Comparison of ENCODE assay signal across 10 cellular contexts in genomic region chr1:184242507-184242943, GRCh38.
DNase-seq lines count a peak whose midpoint lies in the region; ATAC-seq, FAIRE-seq and TF ChIP-seq lines count a peak whose summit lies in the region.
"Had no signal": no experiment of that assay in that cellular context is flagged by ENCODE, and none has a peak within 500 bp of the region (broad histone marks: within the 10 kb centered on the region; RNA-seq: fewer than 3 reads in every experiment).

No MANE protein-coding gene starts in this region.

- H3K79me2 ChIP-seq in astrocyte (ENCODE audit: insufficient read depth, low read length): no peaks in the 10 kb centered on the region

- H3K9me3 ChIP-seq in AG04450 (ENCODE audit: control insufficient read depth, insufficient read depth, low read length) (no peaks in the 10 kb centered on the region), astrocyte (ENCODE audit: insufficient read depth, low read depth, low read length) (no peaks in the 10 kb centered on the region)
- H3K9me3 ChIP-seq: SJSA1 had no signal

- H3K36me3 Mint-ChIP-seq in astrocyte (ENCODE audit: low read depth, unreplicated experiment): no peaks in the 10 kb centered on the region
- no peaks in the 10 kb centered on the region for H3K36me3 Mint-ChIP-seq in natural killer cell treated with Interleukin-12 subunit alpha and Interleukin-12 subunit beta and Interleukin-15 and Interleukin-18, amount 100 ng/mL, for 72 hours

- no peak for ATAC-seq in natural killer cell treated with Interleukin-12 subunit alpha and Interleukin-12 subunit beta and Interleukin-15 and Interleukin-18, amount 100 ng/mL, for 72 hours

- DNase-seq in AG04450 (ENCODE audit: low read depth, low spot score): peak; percentile 49
- peak; percentile 17 for DNase-seq in HPDE6-E6E7 (ENCODE audit: extremely low spot score)
- peak; percentile 62 for DNase-seq in astrocyte (ENCODE audit: low read depth)
- peak; percentile 6 for DNase-seq in kidney tubule cell (ENCODE audit: low spot score)
- DNase-seq in NCI-H2227 (lab: John Stamatoyannopoulos, UW; ENCODE audit: unreplicated experiment): no peak
- DNase-seq in superior temporal gyrus (ENCODE audit: extremely low spot score): no peak
- no peak for DNase-seq in midbrain (lab: John Stamatoyannopoulos, UW)
- no peak for DNase-seq in natural killer cell treated with Interleukin-12 subunit alpha and Interleukin-12 subunit beta and Interleukin-15 and Interleukin-18, amount 100 ng/mL, for 72 hours (ENCODE audit: low spot score)
- DNase-seq: activated naive CD4-positive, alpha-beta T cell treated with anti-CD3 and anti-CD28 coated beads, Interleukin-2, amount 50 U/mL, for 16 hours had no signal

- no peak overlapping the region for H3K4me3 Mint-ChIP-seq in astrocyte (ENCODE audit: unreplicated experiment)
- no peak overlapping the region for H3K4me3 Mint-ChIP-seq in natural killer cell treated with Interleukin-12 subunit alpha and Interleukin-12 subunit beta and Interleukin-15 and Interleukin-18, amount 100 ng/mL, for 72 hours

- H3K4me2 ChIP-seq in astrocyte (ENCODE audit: low read length): no peak overlapping the region

- H3K9ac ChIP-seq in astrocyte (ENCODE audit: low read length): no peak overlapping the region

- peak; percentile 92 for FAIRE-seq in astrocyte (lab: Jason Lieb, UNC)

- CTCF ChIA-PET in AG04450 (lab: Charles Lee): interaction anchor here (0.6 to 2.4 kb wide), 5 partner anchors 13 to 449 kb away, joined by 3 to 16 read pairs (median 7); no protein-coding TSS in a partner anchor

- no peaks in the 10 kb centered on the region for H3K4me1 Mint-ChIP-seq in astrocyte (ENCODE audit: low read depth, unreplicated experiment)
- H3K4me1 Mint-ChIP-seq in natural killer cell treated with Interleukin-12 subunit alpha and Interleukin-12 subunit beta and Interleukin-15 and Interleukin-18, amount 100 ng/mL, for 72 hours (ENCODE audit: low read depth in 2 of 2): no peaks in the 10 kb centered on the region

- H3K27ac ChIP-seq in AG04450 (ENCODE audit: low read depth, low read length) (no peak overlapping the region), astrocyte (ENCODE audit: low read depth, low read length) (no peak overlapping the region)
- H3K27ac ChIP-seq: SJSA1 had no signal

- no peak overlapping the region for H3K27ac Mint-ChIP-seq in astrocyte (ENCODE audit: unreplicated experiment)
- H3K27ac Mint-ChIP-seq in natural killer cell treated with Interleukin-12 subunit alpha and Interleukin-12 subunit beta and Interleukin-15 and Interleukin-18, amount 100 ng/mL, for 72 hours: no peak overlapping the region

- H3K36me3 ChIP-seq in astrocyte (ENCODE audit: insufficient read depth, low read length): no peaks in the 10 kb centered on the region
- H3K36me3 ChIP-seq: SJSA1 had no signal

- no peaks in the 10 kb centered on the region for H3K27me3 Mint-ChIP-seq in astrocyte (ENCODE audit: low read depth, unreplicated experiment)
- peaks cover 3 to 14% of the 10 kb centered on the region in 2 donors for H3K27me3 Mint-ChIP-seq in natural killer cell treated with Interleukin-12 subunit alpha and Interleukin-12 subunit beta and Interleukin-15 and Interleukin-18, amount 100 ng/mL, for 72 hours

- no peaks in the 10 kb centered on the region for H4K20me1 ChIP-seq in astrocyte (ENCODE audit: insufficient read depth, low read length)

- POLR2A ChIA-PET in AG04450 (lab: Yijun Ruan, JAX): interaction anchor here (1.1 kb wide), 1 partner anchor 42 kb away, joined by 4 read pairs; no protein-coding TSS in a partner anchor

- H3K27me3 ChIP-seq in AG04450 (ENCODE audit: control insufficient read depth, insufficient read depth, low read length): peaks cover 6% of the 10 kb centered on the region
- H3K27me3 ChIP-seq in astrocyte (ENCODE audit: insufficient read depth, low read length): peaks cover 2% of the 10 kb centered on the region
- H3K27me3 ChIP-seq: SJSA1 had no signal

- no peak overlapping the region for H2AFZ ChIP-seq in astrocyte (ENCODE audit: low read depth, low read length)

- H3K9me3 Mint-ChIP-seq in astrocyte (ENCODE audit: unreplicated experiment): peaks cover 4% of the 10 kb centered on the region
- no peaks in the 10 kb centered on the region for H3K9me3 Mint-ChIP-seq in natural killer cell treated with Interleukin-12 subunit alpha and Interleukin-12 subunit beta and Interleukin-15 and Interleukin-18, amount 100 ng/mL, for 72 hours

- TF ChIP-seq CTCF in AG04450 (IDR thresholded peaks at IDR 0.05; ENCODE audit: low read depth, low read length) (no peak), astrocyte (IDR thresholded peaks at IDR 0.05; ENCODE audit: insufficient read depth, low read depth, low read length) (no peak)

- peaks cover 6% of the 10 kb centered on the region for H3K4me1 ChIP-seq in astrocyte (ENCODE audit: insufficient read depth, low read length)

- H3K4me3 ChIP-seq in AG04450 (ENCODE audit: low read depth, low read length) (no peak overlapping the region), astrocyte (ENCODE audit: insufficient read depth, low read depth, low read length) (no peak overlapping the region)
- H3K4me3 ChIP-seq: SJSA1 had no signal

Comparison
In these comparisons a context has a peak if more than half of its experiments do, and no peak if none do; other contexts are left out.
1. DNase-seq: peak in AG04450 (single experiment), HPDE6-E6E7 (single experiment), astrocyte (single experiment) and kidney tubule cell (single experiment); none in NCI-H2227 (single experiment), superior temporal gyrus (single experiment), midbrain (single experiment) and natural killer cell treated with Interleukin-12 subunit alpha and Interleukin-12 subunit beta and Interleukin-15 and Interleukin-18, amount 100 ng/mL, for 72 hours (single experiment).